In genomic region chr1:162561037-162561615, GRCh38 we compare ENCODE assay signal across 8 cellular contexts. TPM values are rescaled to one million over a fixed set of nuclear protein-coding genes. Genes with fewer than 3 reads are reported as not detected.
DNase-seq lines count a peak whose midpoint lies in the region; FAIRE-seq and TF ChIP-seq lines count a peak whose summit lies in the region.

No MANE protein-coding gene starts in this region.

- TF ChIP-seq CTCF in MM.1S (IDR thresholded peaks at IDR 0.05; ENCODE audit: low read length) (no peak), foreskin fibroblast (IDR thresholded peaks at IDR 0.05; ENCODE audit: low read depth, low read length) (no peak), neural progenitor cell (IDR thresholded peaks at IDR 0.05) (no peak)

- H4K20me1 ChIP-seq in MM.1S (ENCODE audit: insufficient read depth, low read length) (no peaks in the 10 kb centered on the region), neural progenitor cell (ENCODE audit: low read depth) (no peaks in the 10 kb centered on the region)

- H3K4me3 ChIP-seq in MM.1S (ENCODE audit: low read length) (peak overlapping the region; percentile 94), foreskin fibroblast (ENCODE audit: low read depth in 1 of 2, low read length in 2 of 2) (peak overlapping the region; percentile 79 to 81), neural progenitor cell (peak overlapping the region; percentile 77), stomach smooth muscle (ENCODE audit: low read length in 2 of 2) (peak overlapping the region; percentile 67 to 89)

- H3K27ac ChIP-seq in MM.1S (ENCODE audit: low read length) (peak overlapping the region; percentile 51), neural progenitor cell (no peak overlapping the region), stomach smooth muscle (ENCODE audit: low read length) (peak overlapping the region; percentile 97)

- peak; percentile 67 for FAIRE-seq in G401.6 (lab: Jason Lieb, UNC)

- H3K79me2 ChIP-seq in MM.1S (ENCODE audit: low read length) (peaks cover 47% of the 10 kb centered on the region), neural progenitor cell (ENCODE audit: low read depth) (peaks cover 30% of the 10 kb centered on the region)

- no peaks in the 10 kb centered on the region for H3K36me3 Mint-ChIP-seq in neural progenitor cell

- peak overlapping the region; percentile 93 for H3K4me3 Mint-ChIP-seq in neural progenitor cell

- H3K27ac Mint-ChIP-seq in neural progenitor cell = peak overlapping the region; percentile 93

- H3K9me3 Mint-ChIP-seq in neural progenitor cell = no peaks in the 10 kb centered on the region

- no peaks in the 10 kb centered on the region for H3K9me3 ChIP-seq in MM.1S (replicated peaks; ENCODE audit: insufficient read depth, low read length)
- H3K9me3 ChIP-seq in neural progenitor cell (ENCODE audit: low read depth) = no peaks in the 10 kb centered on the region
- H3K9me3 ChIP-seq in stomach smooth muscle (ENCODE audit: control insufficient read depth in 2 of 2, low read length in 2 of 2) = no peaks in the 10 kb centered on the region

- peak overlapping the region; percentile 84 for H2AFZ ChIP-seq in MM.1S (ENCODE audit: low read length)
- H2AFZ ChIP-seq in neural progenitor cell (replicated peaks) = peak overlapping the region; percentile 97

- peak overlapping the region; percentile 79 for H3K9ac ChIP-seq in MM.1S (ENCODE audit: low read length)
- H3K9ac ChIP-seq in neural progenitor cell = peak overlapping the region; percentile 39
- H3K9ac ChIP-seq in stomach smooth muscle (ENCODE audit: low read length in 2 of 2) = peak overlapping the region; percentile 87 to 94

- H3K4me2 ChIP-seq in MM.1S (ENCODE audit: low read depth, low read length) = peak overlapping the region; percentile 85
- H3K4me2 ChIP-seq in neural progenitor cell = peak overlapping the region; percentile 90

- 0 out of 2 replicates have a peak, but pooled peaks cover 3% of the 10 kb centered on the region for H3F3A ChIP-seq in MM.1S (ENCODE audit: insufficient read depth, low read length)
- H3F3A ChIP-seq in neural progenitor cell (ENCODE audit: low read depth) = peaks cover 7% of the 10 kb centered on the region

- H3K9me2 ChIP-seq in MM.1S (replicated peaks; ENCODE audit: insufficient read depth, low read length) = no peaks in the 10 kb centered on the region

- H3K27me3 Mint-ChIP-seq in neural progenitor cell (ENCODE audit: insufficient read depth, low read depth) = peaks cover 2% of the 10 kb centered on the region

- peaks cover 19% of the 10 kb centered on the region for H3K4me1 Mint-ChIP-seq in neural progenitor cell

- H3K27me3 ChIP-seq in MM.1S (replicated peaks; ENCODE audit: insufficient read depth, low read length) (no peaks in the 10 kb centered on the region), neural progenitor cell (no peaks in the 10 kb centered on the region), stomach smooth muscle (ENCODE audit: control insufficient read depth in 1 of 2, insufficient read depth in 2 of 2, low read length in 2 of 2) (no peaks in the 10 kb centered on the region)

- H3K36me3 ChIP-seq in MM.1S (replicated peaks; ENCODE audit: insufficient read depth, low read length) = no peaks in the 10 kb centered on the region
- H3K36me3 ChIP-seq in neural progenitor cell = no peaks in the 10 kb centered on the region
- H3K36me3 ChIP-seq in stomach smooth muscle (ENCODE audit: control insufficient read depth in 2 of 2, insufficient read depth in 2 of 2, low read length in 2 of 2) = no peaks in the 10 kb centered on the region

- H3K4me1 ChIP-seq in MM.1S (ENCODE audit: low read length) (peaks cover 17% of the 10 kb centered on the region), neural progenitor cell (peaks cover 12% of the 10 kb centered on the region), stomach smooth muscle (ENCODE audit: control insufficient read depth, insufficient read depth, low read length) (peaks cover 9% of the 10 kb centered on the region)

- peak; percentile 98 for DNase-seq in HCEC 1CT
- peak; percentile 100 for DNase-seq in MM.1S
- peak; percentile 96 for DNase-seq in SHP77 treated with DMSO at 0.1 percent for 48 hours (lab: John Stamatoyannopoulos, UW)
- DNase-seq in activated gamma-delta T cell treated with Interleukin-2 at 50 U/mL for 16 hours = peak; percentile 98
- DNase-seq in foreskin fibroblast = peak; percentile 99
- peak; percentile 98 for DNase-seq in neural progenitor cell (ENCODE audit: low spot score)

RNA-seq across cellular contexts. Expression of gene UAP1, which starts 0.4 kb away (rescaled TPM):
- total RNA-seq in neural progenitor cell (ENCODE audit: low replicate concordance) = 34.8 and 57.1 TPM in 2 replicates

Comparison
In these comparisons a context has a peak if more than half of its experiments do, and no peak if none do; other contexts are left out.
1. H3K9ac ChIP-seq: peak in every context shown above with its lines; median percentile 90 in stomach smooth muscle; 79 in MM.1S; 39 in neural progenitor cell.